11 cellular contexts compared by ENCODE assay signal in genomic region chr22:44671742-44672141, GRCh38. TPM values are rescaled to one million over a fixed set of nuclear protein-coding genes. Genes with fewer than 3 reads are reported as not detected.
A peak's percentile ranks its signal among the peaks of the same experiment; 100 is the strongest.
DNase-seq lines count a peak whose midpoint lies in the region; ATAC-seq, FAIRE-seq and TF ChIP-seq lines count a peak whose summit lies in the region.
"Had no signal": no experiment of that assay in that cellular context is flagged by ENCODE, and none has a peak within 500 bp of the region (broad histone marks: within the 10 kb centered on the region; RNA-seq: fewer than 3 reads in every experiment).

No MANE protein-coding gene starts in this region.

- H3K4me1 ChIP-seq in IMR-90 (ENCODE audit: control insufficient read depth, insufficient read depth, low read length), result peaks cover 17% of the 10 kb centered on the region; the same call in 1 of the 2 replicates
- H3K4me1 ChIP-seq in keratinocyte (ENCODE audit: control insufficient read depth, extremely low read depth, insufficient read depth, low read length), result peaks cover 7% of the 10 kb centered on the region

- no peak overlapping the region for H4K91ac ChIP-seq in IMR-90 (ENCODE audit: insufficient read depth, low read depth, low read length)

- H3K4me1 Mint-ChIP-seq in CD4-positive, alpha-beta T cell (ENCODE audit: low read depth), result peaks cover 50% of the 10 kb centered on the region
- peaks cover 43% of the 10 kb centered on the region for H3K4me1 Mint-ChIP-seq in activated naive CD8-positive, alpha-beta T cell treated with anti-CD3 and anti-CD28 coated beads, Interleukin-2, amount 50 U/mL, for 24 hours

- H3K18ac ChIP-seq in IMR-90 (ENCODE audit: low read depth, low read length), result no peak overlapping the region

- no peak overlapping the region for H4K8ac ChIP-seq in IMR-90 (ENCODE audit: low read depth in 2 of 2, low read length in 2 of 2)

- H2AK5ac ChIP-seq in IMR-90 (ENCODE audit: low read depth, low read length), result peak overlapping the region; percentile 15; the same call in 1 of the 2 replicates

- no peaks in the 10 kb centered on the region for H3K27me3 ChIP-seq in CD4-positive, alpha-beta T cell (ENCODE audit: control insufficient read depth, insufficient read depth, low read length)
- H3K27me3 ChIP-seq in IMR-90 (ENCODE audit: control insufficient read depth, insufficient read depth, low read length) (no peaks in the 10 kb centered on the region; the same call in 1 of the 2 replicates), keratinocyte (ENCODE audit: control insufficient read depth, extremely low read depth, insufficient read depth, low read length) (peaks cover 47% of the 10 kb centered on the region)

- peak overlapping the region; percentile 84 for H3K4me3 Mint-ChIP-seq in CD4-positive, alpha-beta T cell
- no peak overlapping the region for H3K4me3 Mint-ChIP-seq in activated naive CD8-positive, alpha-beta T cell treated with anti-CD3 and anti-CD28 coated beads, Interleukin-2, amount 50 U/mL, for 24 hours

- H3K56ac ChIP-seq in IMR-90 (ENCODE audit: extremely low read depth, insufficient read depth, low read length), result no peak overlapping the region

- H3K9me3 Mint-ChIP-seq in CD4-positive, alpha-beta T cell, result no peaks in the 10 kb centered on the region
- no peaks in the 10 kb centered on the region for H3K9me3 Mint-ChIP-seq in activated naive CD8-positive, alpha-beta T cell treated with anti-CD3 and anti-CD28 coated beads, Interleukin-2, amount 50 U/mL, for 24 hours

- POLR2A ChIA-PET in CD4-positive, alpha-beta T cell (lab: Charles Lee), result no interaction called here
- POLR2A ChIA-PET in IMR-90 (lab: Charles Lee; ENCODE audit: unreplicated experiment), result no interaction called here

- H3K36me3 Mint-ChIP-seq in CD4-positive, alpha-beta T cell (ENCODE audit: low read depth), result no peaks in the 10 kb centered on the region
- peaks cover 2% of the 10 kb centered on the region for H3K36me3 Mint-ChIP-seq in activated naive CD8-positive, alpha-beta T cell treated with anti-CD3 and anti-CD28 coated beads, Interleukin-2, amount 50 U/mL, for 24 hours (ENCODE audit: low read depth)

- H3K9me1 ChIP-seq in IMR-90 (ENCODE audit: insufficient read depth, low read length), result no peaks in the 10 kb centered on the region
- H3K9me1 ChIP-seq in keratinocyte (ENCODE audit: control insufficient read depth, extremely low read depth, insufficient read depth, low read length), result no peaks in the 10 kb centered on the region

- H3K27me3 Mint-ChIP-seq in CD4-positive, alpha-beta T cell, result no peaks in the 10 kb centered on the region
- H3K27me3 Mint-ChIP-seq in activated naive CD8-positive, alpha-beta T cell treated with anti-CD3 and anti-CD28 coated beads, Interleukin-2, amount 50 U/mL, for 24 hours, result no peaks in the 10 kb centered on the region

- no peak overlapping the region for H2BK5ac ChIP-seq in IMR-90 (ENCODE audit: low read depth, low read length, poor library complexity, severe bottlenecking)

- H3K79me2 ChIP-seq in keratinocyte (ENCODE audit: control insufficient read depth, insufficient read depth, low read length), result no peaks in the 10 kb centered on the region

- H4K5ac ChIP-seq in IMR-90 (ENCODE audit: low read depth, low read length), result no peak overlapping the region

- TF ChIP-seq CTCF in CD4-positive, alpha-beta T cell (IDR thresholded peaks at IDR 0.05), result no peak
- TF ChIP-seq CTCF in IMR-90 (conservative IDR thresholded peaks at IDR 0.05; ENCODE audit: low read depth, low read length) (no peak), keratinocyte (optimal IDR thresholded peaks at IDR 0.05 in 1 of 3, IDR thresholded peaks at IDR 0.05 in 1 of 3, conservative IDR thresholded peaks at IDR 0.05 in 1 of 3; ENCODE audit: extremely low read depth in 1 of 3, insufficient read depth in 2 of 3, low read length in 3 of 3) (no peak)

- WGBS in IMR-90 (ENCODE audit: extremely low coverage in 2 of 2, insufficient read length in 1 of 2), 2 experiments, result 56% methylated on average over 3 of the region's 5 CpGs; no CpG with 5 or more reads in 1 of the 2 experiments

- H3K4ac ChIP-seq in IMR-90 (ENCODE audit: low read depth, low read length), result no peak overlapping the region

- no peak overlapping the region for H2BK15ac ChIP-seq in IMR-90 (ENCODE audit: low read depth, low read length)

- dilution Hi-C loops in IMR-90 (cut with HindIII; ENCODE audit: low sequenced_read_pairs, unreplicated experiment) (no loop called here), keratinocyte (cut with MboI; ENCODE audit: extremely low pct_ligation_motif_present, low sequenced_read_pairs) (no loop called here)

- H4K20me1 ChIP-seq in IMR-90 (ENCODE audit: insufficient read depth, low read length) (peaks cover 21% of the 10 kb centered on the region), keratinocyte (ENCODE audit: control insufficient read depth, extremely low read depth, insufficient read depth, low read length) (peaks cover 3% of the 10 kb centered on the region)

- H3K9me3 ChIP-seq in CD4-positive, alpha-beta T cell (ENCODE audit: control insufficient read depth, low read length), result no peaks in the 10 kb centered on the region
- H3K9me3 ChIP-seq in IMR-90 (ENCODE audit: control insufficient read depth, insufficient read depth, low read length) (no peaks in the 10 kb centered on the region), keratinocyte (ENCODE audit: control insufficient read depth, low read depth, low read length) (no peaks in the 10 kb centered on the region)
- H3K9me3 ChIP-seq: body of pancreas had no signal

- no peak overlapping the region for H3K4me2 ChIP-seq in IMR-90 (ENCODE audit: low read depth, low read length)
- H3K4me2 ChIP-seq in keratinocyte (ENCODE audit: control insufficient read depth, extremely low read depth, insufficient read depth, low read depth, low read length), result no peak overlapping the region

- H2BK20ac ChIP-seq in IMR-90 (ENCODE audit: low read depth, low read length), result no peak overlapping the region

- CTCF ChIA-PET in CD4-positive, alpha-beta T cell (lab: Charles Lee), result no interaction called here
- CTCF ChIA-PET in IMR-90 (lab: Yijun Ruan, JAX), result no interaction called here

- H3K79me1 ChIP-seq in IMR-90 (ENCODE audit: low read depth in 1 of 2, low read length in 2 of 2), result peaks cover 3 to 18% of the 10 kb centered on the region in 2 experiments; a peak in 2 of 4 replicates

- H3K14ac ChIP-seq in IMR-90 (replicated peaks; ENCODE audit: low read depth, low read length), result no peak overlapping the region

- H2AK9ac ChIP-seq in IMR-90 (replicated peaks; ENCODE audit: low read depth, low read length, poor library complexity), result no peak overlapping the region

- FAIRE-seq in keratinocyte (lab: Jason Lieb, UNC), result peak; percentile 23

- no peak overlapping the region for H3K23ac ChIP-seq in IMR-90 (ENCODE audit: low read depth, low read length)

- no peak for TF ChIP-seq RAD21 in IMR-90 (IDR thresholded peaks at IDR 0.05; ENCODE audit: low read length)

- H3K36me3 ChIP-seq in IMR-90 (ENCODE audit: control insufficient read depth, insufficient read depth, low read length), result no peaks in the 10 kb centered on the region; the same call in 1 of the 2 replicates
- H3K36me3 ChIP-seq in keratinocyte (ENCODE audit: control insufficient read depth in 2 of 2, extremely low read depth in 1 of 2, insufficient read depth in 2 of 2, low read length in 2 of 2), result no peaks in the 10 kb centered on the region

- intact Hi-C loops in CD4-positive, alpha-beta T cell (cut with DNase I, micrococcal nuclease), result no loop called here
- intact Hi-C loops in IMR-90 (cut with micrococcal nuclease), result no loop called here

- BruUV-seq in IMR-90 (replicated peaks; lab: Mats Ljungman, UMichigan), result no TSS peak

- no peak overlapping the region for H3K27ac ChIP-seq in CD4-positive, alpha-beta T cell (ENCODE audit: low read depth, low read length)
- H3K27ac ChIP-seq in IMR-90 (ENCODE audit: insufficient read depth, low read length) (no peak overlapping the region), keratinocyte (ENCODE audit: control insufficient read depth, insufficient read depth, low read length) (no peak overlapping the region)
- H3K27ac ChIP-seq: body of pancreas had no signal

- DNase-seq in CD4-positive, alpha-beta T cell, result peak in 1 of 10 experiments; percentile 28
- DNase-seq in IMR-90 (peak; percentile 83), keratinocyte (ENCODE audit: low read depth, low spot score) (no peak), NCI-H2196 (lab: John Stamatoyannopoulos, UW; ENCODE audit: unreplicated experiment) (no peak)
- no peak for DNase-seq in activated naive CD8-positive, alpha-beta T cell treated with anti-CD3 and anti-CD28 coated beads, Interleukin-2, amount 50 U/mL, for 24 hours
- no peak for DNase-seq in effector CD8-positive, alpha-beta T cell (lab: John Stamatoyannopoulos, UW)
- DNase-seq in stimulated activated CD4-positive, alpha-beta T cell treated with anti-CD3 and anti-CD28 coated beads, Interleukin-4, amount 100 ng/mL, for 1 hour, result no peak
- DNase-seq: body of pancreas; NCI-H1417 treated with DMSO at 0.1 percent for 48 hours; stimulated activated CD8-positive, alpha-beta memory T cell treated with anti-CD3 and anti-CD28 coated beads, Interleukin-4, amount 100 ng/mL, for 48 hours had no signal

- H3K27ac Mint-ChIP-seq in CD4-positive, alpha-beta T cell, result peak overlapping the region; percentile 57
- H3K27ac Mint-ChIP-seq in activated naive CD8-positive, alpha-beta T cell treated with anti-CD3 and anti-CD28 coated beads, Interleukin-2, amount 50 U/mL, for 24 hours, result no peak overlapping the region

- ATAC-seq in CD4-positive, alpha-beta T cell (ENCODE audit: poor library complexity), result peak; percentile 31
- no peak for ATAC-seq in IMR-90 (ENCODE audit: low read depth)
- peak; percentile 57 for ATAC-seq in activated naive CD8-positive, alpha-beta T cell treated with anti-CD3 and anti-CD28 coated beads, Interleukin-2, amount 50 U/mL, for 24 hours
- ATAC-seq in HG02759 (IDR thresholded peaks at IDR 0.05; ENCODE audit: unreplicated experiment), result no peak
- ATAC-seq: body of pancreas had no signal

- in situ Hi-C loops in IMR-90 (cut with MboI; ENCODE audit: low sequenced_read_pairs), result no loop called here

- no peak overlapping the region for H3K4me3 ChIP-seq in IMR-90 (ENCODE audit: insufficient read depth, low read depth, low read length)
- no peak overlapping the region for H3K4me3 ChIP-seq in keratinocyte (ENCODE audit: control insufficient read depth in 2 of 3, extremely low read depth in 1 of 3, insufficient read depth in 2 of 3, low read depth in 1 of 3, low read length in 3 of 3)
- H3K4me3 ChIP-seq: body of pancreas had no signal

- no peak for TF ChIP-seq POLR2A in IMR-90 (IDR thresholded peaks at IDR 0.05; ENCODE audit: low read depth, low read length)

- H3K9ac ChIP-seq in IMR-90 (ENCODE audit: low read depth, low read length), result no peak overlapping the region
- no peak overlapping the region for H3K9ac ChIP-seq in keratinocyte (ENCODE audit: control insufficient read depth, extremely low read depth, insufficient read depth, low read length)

- no peak overlapping the region for H2AFZ ChIP-seq in IMR-90 (replicated peaks; ENCODE audit: low read length, poor library complexity)
- H2AFZ ChIP-seq in keratinocyte (ENCODE audit: control insufficient read depth, low read length), result no peak overlapping the region

- no peak overlapping the region for H2BK120ac ChIP-seq in IMR-90 (ENCODE audit: low read depth, low read length)

RNA-seq across cellular contexts. Expression of gene PRR5, which starts 30.3 kb away (rescaled TPM):
- total RNA-seq in CD4-positive, alpha-beta T cell, result 10 to 100 TPM; 29.0 to 31.6 TPM
- 7.5 and 8.1 TPM in 2 replicates for total RNA-seq in IMR-90 (2012; rRNA removed)
- polyA plus RNA-seq in IMR-90 (2012; rRNA removed) (23.1 and 24.3 TPM in 2 replicates), keratinocyte (9.1 to 15.2 TPM (median 10.9 TPM) in 3 replicates)
- polyA plus RNA-seq in IMR-90 (2012; cell fraction: cytosol; rRNA removed), result 17.7 and 39.4 TPM in 2 replicates
- 39.7 and 77.7 TPM in 2 replicates for polyA plus RNA-seq in IMR-90 (2012; cell fraction: nucleus; rRNA removed; ENCODE audit: low replicate concordance)
- polyA plus RNA-seq in keratinocyte (2011; ENCODE audit: low read depth), result 1.8 TPM
- polyA plus RNA-seq in keratinocyte (2011; cell fraction: cytosol; rRNA removed), result 7.4 and 15.3 TPM in 2 replicates
- polyA plus RNA-seq in keratinocyte (2011; cell fraction: nucleus; rRNA removed), result 10.8 and 14.1 TPM in 2 replicates
- 7.5 and 13.3 TPM in 2 replicates for polyA plus RNA-seq in keratinocyte (2012; ENCODE audit: low replicate concordance)
- polyA minus RNA-seq in keratinocyte, result 12.4 to 21.8 TPM (median 17.9 TPM) in 3 replicates
- 14.4 TPM for polyA minus RNA-seq in keratinocyte (2011; cell fraction: cytosol; rRNA and poly(A)+ RNA removed)
- polyA minus RNA-seq in keratinocyte (2011; cell fraction: nucleus; rRNA and poly(A)+ RNA removed), result 10.1 and 14.1 TPM in 2 replicates

Comparison
In these comparisons a context has a peak if more than half of its experiments do, and no peak if none do; other contexts are left out.
1. ATAC-seq: peak in CD4-positive, alpha-beta T cell (single experiment) and activated naive CD8-positive, alpha-beta T cell treated with anti-CD3 and anti-CD28 coated beads, Interleukin-2, amount 50 U/mL, for 24 hours (single experiment); none in IMR-90 (single experiment) and HG02759 (single experiment).